19 cellular contexts compared by ENCODE assay signal in the genomic region with DNA sequence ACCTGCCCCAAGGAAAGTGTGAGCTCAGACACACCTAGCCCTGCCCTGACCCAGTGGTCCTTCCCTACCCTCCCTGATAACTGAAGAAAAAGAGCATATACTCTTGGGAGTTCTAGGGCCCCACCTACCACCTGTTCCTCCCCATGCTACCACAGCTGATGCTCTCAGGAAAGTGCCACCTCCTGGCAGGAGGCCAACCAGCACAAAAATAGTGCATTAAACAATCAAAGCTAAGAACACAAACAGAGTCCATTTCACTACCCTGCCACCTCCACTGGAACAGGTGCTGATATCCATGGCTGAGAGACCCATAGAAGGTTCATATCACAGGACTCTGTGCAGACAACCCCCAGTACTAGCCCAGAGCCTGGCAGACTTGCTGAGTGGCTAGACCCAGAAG.
"Had no signal": no experiment of that assay in that cellular context is flagged by ENCODE, and none has a peak within 500 bp of the region (broad histone marks: within the 10 kb centered on the region; RNA-seq: fewer than 3 reads in every experiment).

No MANE protein-coding gene starts in this region.

- H3K4me1 Mint-ChIP-seq: activated naive CD4-positive, alpha-beta T cell treated with anti-CD3 and anti-CD28 coated beads, Interleukin-2, amount 50 U/mL, for 24 hours; naive thymus-derived CD4-positive, alpha-beta T cell; neural progenitor cell; stimulated activated naive CD8-positive, alpha-beta T cell treated with anti-CD3 and anti-CD28 coated beads, Interleukin-15, amount 100 ng/mL, for 72 hours had no signal

- H3K4me3 Mint-ChIP-seq: activated naive CD4-positive, alpha-beta T cell treated with anti-CD3 and anti-CD28 coated beads, Interleukin-2, amount 50 U/mL, for 24 hours; dendritic cell treated with granulocyte-macrophage colony-stimulating factor and Interleukin-4, amounts not matched to agents 40 ng/mL and 50 ng/mL, for 4 days; naive thymus-derived CD4-positive, alpha-beta T cell; neural progenitor cell; stimulated activated naive CD8-positive, alpha-beta T cell treated with anti-CD3 and anti-CD28 coated beads, Interleukin-15, amount 100 ng/mL, for 72 hours had no signal

- H3K36me3 Mint-ChIP-seq: activated naive CD4-positive, alpha-beta T cell treated with anti-CD3 and anti-CD28 coated beads, Interleukin-2, amount 50 U/mL, for 24 hours; naive thymus-derived CD4-positive, alpha-beta T cell; neural progenitor cell had no signal

- H3K36me3 ChIP-seq: esophagus squamous epithelium, neural progenitor cell, ovary, upper lobe of left lung had no signal

- H3K9me3 ChIP-seq: esophagus squamous epithelium, ovary, psoas muscle, testis, upper lobe of left lung had no signal

- H3K27me3 ChIP-seq: esophagus squamous epithelium, hepatocyte, neural progenitor cell, ovary, testis, upper lobe of left lung had no signal

- H3K27ac Mint-ChIP-seq: activated naive CD4-positive, alpha-beta T cell treated with anti-CD3 and anti-CD28 coated beads, Interleukin-2, amount 50 U/mL, for 24 hours; dendritic cell treated with granulocyte-macrophage colony-stimulating factor and Interleukin-4, amounts not matched to agents 40 ng/mL and 50 ng/mL, for 4 days; naive thymus-derived CD4-positive, alpha-beta T cell; neural progenitor cell; stimulated activated naive CD8-positive, alpha-beta T cell treated with anti-CD3 and anti-CD28 coated beads, Interleukin-15, amount 100 ng/mL, for 72 hours had no signal

- H3K27ac ChIP-seq: esophagus squamous epithelium, hepatocyte, neural progenitor cell, ovary, psoas muscle, testis, upper lobe of left lung had no signal

- H3K4me1 ChIP-seq: esophagus squamous epithelium, neural progenitor cell, psoas muscle, testis, upper lobe of left lung had no signal

- H3K27me3 Mint-ChIP-seq: dendritic cell treated with granulocyte-macrophage colony-stimulating factor and Interleukin-4, amounts not matched to agents 40 ng/mL and 50 ng/mL, for 4 days had no signal

- ATAC-seq: left cardiac atrium; naive thymus-derived CD4-positive, alpha-beta T cell; psoas muscle; right cardiac atrium; stimulated activated naive CD8-positive, alpha-beta T cell treated with anti-CD3 and anti-CD28 coated beads, Interleukin-15, amount 100 ng/mL, for 72 hours had no signal

- H3K4me3 ChIP-seq: esophagus squamous epithelium, hepatocyte, neural progenitor cell, ovary, psoas muscle, testis, upper lobe of left lung had no signal

- DNase-seq: activated CD4-positive, alpha-beta T cell treated with anti-CD3 and anti-CD28 coated beads, Interleukin-2, amount 50 U/mL, for 4 hours; activated gamma-delta T cell; cerebellar nuclear complex; effector memory CD4-positive, alpha-beta T cell; esophagus squamous epithelium; left cardiac atrium; mesenchymal stem cell; naive thymus-derived CD4-positive, alpha-beta T cell; ovary; psoas muscle; right cardiac atrium; stimulated activated CD4-positive, alpha-beta T cell treated with anti-CD3 and anti-CD28 coated beads, Interleukin-2, amount 100 ng/mL, for 48 hours; stimulated activated naive CD8-positive, alpha-beta T cell treated with anti-CD3 and anti-CD28 coated beads, Interleukin-15, amount 100 ng/mL, for 72 hours; testis; upper lobe of left lung had no signal
